In the genomic region with DNA sequence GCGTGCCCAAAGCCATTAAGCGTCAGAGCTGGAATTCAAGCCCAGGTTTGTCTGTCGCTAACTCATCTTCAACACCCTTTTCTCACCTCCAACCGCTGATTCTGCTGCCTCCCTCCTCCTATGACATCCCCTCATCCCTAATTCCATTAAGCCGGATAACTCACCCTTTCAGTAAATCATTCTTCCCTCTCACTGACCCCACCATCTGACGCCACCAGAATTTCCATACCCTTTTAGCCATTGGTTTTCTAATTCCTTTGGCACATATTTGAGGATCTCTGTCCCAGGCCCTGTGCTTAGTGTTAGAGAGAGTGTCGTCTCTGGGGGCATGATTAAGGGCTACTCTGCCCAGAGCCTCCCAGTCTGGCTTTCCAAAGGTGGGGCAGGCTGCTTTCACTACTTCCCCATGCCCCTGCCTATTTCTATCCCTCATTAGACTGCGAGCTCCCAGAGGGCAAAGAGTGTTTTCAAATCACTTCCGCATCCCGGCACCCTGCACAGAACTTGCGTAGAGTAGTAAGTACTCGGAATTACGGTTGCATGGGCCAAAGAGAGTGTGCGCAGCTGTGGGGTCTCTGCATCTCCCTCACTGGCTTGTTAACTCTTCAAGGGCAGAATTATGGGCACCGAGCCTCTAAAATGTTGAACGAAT, we compare ENCODE assay signal across 8 cellular contexts. TPM values are rescaled to one million over a fixed set of nuclear protein-coding genes. Genes with fewer than 3 reads are reported as not detected.
DNase-seq lines count a peak whose midpoint lies in the region; ATAC-seq and TF ChIP-seq lines count a peak whose summit lies in the region.

No MANE protein-coding gene starts in this region.

- H3K36me3 ChIP-seq in Caco-2 (ENCODE audit: control insufficient read depth, insufficient read depth, low read length) (peaks cover 8% of the 10 kb centered on the region), parathyroid adenoma (ENCODE audit: control insufficient read depth, insufficient read depth, low read length) (no peaks in the 10 kb centered on the region), Karpas-422 (ENCODE audit: insufficient read depth, low read length) (no peaks in the 10 kb centered on the region; the same call in 1 of the 2 replicates)

- H3K4me3 Mint-ChIP-seq in Caco-2 (ENCODE audit: unreplicated experiment) (peak overlapping the region; percentile 84), chondrocyte (ENCODE audit: unreplicated experiment) (peak overlapping the region; percentile 69)

- CTCF ChIA-PET in Caco-2 (lab: Charles Lee), result interaction anchor here (0.6 to 1.5 kb wide), 10 partner anchors 16 to 93 kb away, joined by 3 to 9 read pairs (median 4); no protein-coding TSS in a partner anchor

- H3K27me3 Mint-ChIP-seq in Caco-2 (ENCODE audit: insufficient read depth, unreplicated experiment) (no peaks in the 10 kb centered on the region), chondrocyte (ENCODE audit: low read depth) (peaks cover 3% of the 10 kb centered on the region)

- H3K27ac ChIP-seq in parathyroid adenoma, result no peak overlapping the region
- no peak overlapping the region for H3K27ac ChIP-seq in Karpas-422 (ENCODE audit: low read length)

- H3K9me2 ChIP-seq in Karpas-422 (replicated peaks; ENCODE audit: insufficient read depth, low read length), result no peaks in the 10 kb centered on the region

- H3K4me2 ChIP-seq in parathyroid adenoma (ENCODE audit: low read length), result no peak overlapping the region
- no peak overlapping the region for H3K4me2 ChIP-seq in Karpas-422 (ENCODE audit: low read depth, low read length, poor library complexity, severe bottlenecking)

- TSS peak; percentile 48 for BruUV-seq in Caco-2 (replicated peaks; lab: Mats Ljungman, UMichigan)

- peak; percentile 45 to 52 for DNase-seq in Caco-2
- DNase-seq in NCI-H82 (lab: John Stamatoyannopoulos, UW), result peak; percentile 95
- DNase-seq in chondrocyte (ENCODE audit: low spot score), result no peak
- no peak for DNase-seq in stimulated activated CD4-positive, alpha-beta T cell treated with anti-CD3 and anti-CD28 coated beads, Interleukin-4, amount 100 ng/mL, for 24 hours
- DNase-seq in Karpas-422, result no peak
- DNase-seq in GM03348 (ENCODE audit: low spot score), result no peak

- no peaks in the 10 kb centered on the region for H3K79me2 ChIP-seq in parathyroid adenoma
- no peaks in the 10 kb centered on the region for H3K79me2 ChIP-seq in Karpas-422 (ENCODE audit: low read length)

- POLR2A ChIA-PET in Caco-2 (lab: Charles Lee), result interaction anchor here (0.6 to 1.5 kb wide), 5 partner anchors 8 to 86 kb away, joined by 3 to 7 read pairs (median 3); no protein-coding TSS in a partner anchor

- peaks cover 20% of the 10 kb centered on the region for H3K4me1 ChIP-seq in Caco-2
- no peaks in the 10 kb centered on the region for H3K4me1 ChIP-seq in parathyroid adenoma
- H3K4me1 ChIP-seq in Karpas-422 (ENCODE audit: low read length), result no peaks in the 10 kb centered on the region

- H3K4me3 ChIP-seq in Caco-2 (ENCODE audit: low read depth, low read length) (peak overlapping the region; percentile 71), parathyroid adenoma (ENCODE audit: low read depth, low read length) (peak overlapping the region; percentile 11), Karpas-422 (ENCODE audit: low read length) (no peak overlapping the region)

- no peak for TF ChIP-seq CTCF in Caco-2 (IDR thresholded peaks at IDR 0.05; ENCODE audit: insufficient read depth in 1 of 2, low read depth in 1 of 2, low read length in 1 of 2, severe bottlenecking in 1 of 2, unreplicated experiment in 1 of 2)
- TF ChIP-seq CTCF in chondrocyte (IDR thresholded peaks at IDR 0.05), result no peak
- no peak for TF ChIP-seq CTCF in parathyroid adenoma (IDR thresholded peaks at IDR 0.05)

- H3K9me3 Mint-ChIP-seq in Caco-2 (ENCODE audit: unreplicated experiment) (no peaks in the 10 kb centered on the region), chondrocyte (ENCODE audit: low read depth) (peaks cover 3% of the 10 kb centered on the region)

- H3K27ac Mint-ChIP-seq in Caco-2 (ENCODE audit: unreplicated experiment) (peak overlapping the region; percentile 89), chondrocyte (ENCODE audit: unreplicated experiment) (peak overlapping the region; percentile 68)

- intact Hi-C loops in Caco-2 (cut with micrococcal nuclease; ENCODE audit: unreplicated experiment), result no loop called here

- H2AFZ ChIP-seq in parathyroid adenoma (no peak overlapping the region), Karpas-422 (ENCODE audit: low read length) (no peak overlapping the region)

- H3K9me3 ChIP-seq in Caco-2 (no peaks in the 10 kb centered on the region), parathyroid adenoma (ENCODE audit: control insufficient read depth, low read length) (no peaks in the 10 kb centered on the region), Karpas-422 (ENCODE audit: low read length) (no peaks in the 10 kb centered on the region)

- H4K20me1 ChIP-seq in Karpas-422 (ENCODE audit: insufficient read depth, low read depth, low read length), result no peaks in the 10 kb centered on the region

- H3K27me3 ChIP-seq in Caco-2 (replicated peaks; ENCODE audit: control insufficient read depth, insufficient read depth, low read length) (no peaks in the 10 kb centered on the region), parathyroid adenoma (ENCODE audit: control insufficient read depth, insufficient read depth, low read length) (no peaks in the 10 kb centered on the region), Karpas-422 (ENCODE audit: low read length) (no peaks in the 10 kb centered on the region)

- ATAC-seq in HG03039 (IDR thresholded peaks at IDR 0.05; ENCODE audit: unreplicated experiment), result no peak

- H3K4me1 Mint-ChIP-seq in Caco-2 (ENCODE audit: low read depth, unreplicated experiment), result peaks cover 15% of the 10 kb centered on the region
- peaks cover 25% of the 10 kb centered on the region for H3K4me1 Mint-ChIP-seq in chondrocyte (ENCODE audit: low read depth)

- H3K9ac ChIP-seq in parathyroid adenoma, result no peak overlapping the region
- no peak overlapping the region for H3K9ac ChIP-seq in Karpas-422 (ENCODE audit: low read length)

- H3K36me3 Mint-ChIP-seq in Caco-2 (ENCODE audit: insufficient read depth, unreplicated experiment) (peaks cover 50% of the 10 kb centered on the region), chondrocyte (ENCODE audit: low read depth) (peaks cover 4% of the 10 kb centered on the region)

RNA-seq across cellular contexts. Expression of gene KLHL35, which starts 3.9 kb away (rescaled TPM):
- 46.0 and 51.4 TPM in 2 replicates for total RNA-seq in Caco-2 (2022)
- 6.3 to 12.5 TPM (median 10.1 TPM) in 3 replicates for total RNA-seq in chondrocyte
- 1.3 and 8.5 TPM in 2 replicates for total RNA-seq in Karpas-422 (2014; rRNA removed; shearing (Covaris generic); ENCODE audit: low replicate concordance)

RNA-seq across cellular contexts. Expression of gene RPS3, which starts 29.8 kb away (rescaled TPM):
- 6,280 and 6,333 TPM in 2 replicates for total RNA-seq in Caco-2 (2022)
- 1,466 to 1,585 TPM (median 1,486 TPM) in 3 replicates for total RNA-seq in chondrocyte
- total RNA-seq in Karpas-422 (2014; rRNA removed; shearing (Covaris generic); ENCODE audit: low replicate concordance), result 2,332 and 2,975 TPM in 2 replicates

Comparison
In these comparisons a context has a peak if more than half of its experiments do, and no peak if none do; other contexts are left out.
1. DNase-seq: peak in Caco-2 (2 of 2) and NCI-H82 (single experiment); none in chondrocyte (single experiment), stimulated activated CD4-positive, alpha-beta T cell treated with anti-CD3 and anti-CD28 coated beads, Interleukin-4, amount 100 ng/mL, for 24 hours (single experiment), Karpas-422 (single experiment) and GM03348 (single experiment).